Comparison of ENCODE assay signal across 37 cellular contexts in genomic region chr3:166518040-166518439, GRCh38.
"Had no signal": no experiment of that assay in that cellular context is flagged by ENCODE, and none has a peak within 500 bp of the region (broad histone marks: within the 10 kb centered on the region; RNA-seq: fewer than 3 reads in every experiment).

No MANE protein-coding gene starts in this region.

- H3K4me1 Mint-ChIP-seq: activated B cell treated with CpG ODN at 0.5 μM for 24 hours; activated CD4-positive, alpha-beta T cell treated with anti-CD3 and anti-CD28 coated beads, Interleukin-2, amount 10 ng/mL, durations not matched to agents 24 days and 14 days; activated CD8-positive, alpha-beta memory T cell treated with anti-CD3 and anti-CD28 coated beads, Interleukin-2, amount 10 ng/mL, durations not matched to agents 7 days and 5 days; activated naive CD4-positive, alpha-beta T cell treated with anti-CD3 and anti-CD28 coated beads, Interleukin-2, amount 10 ng/mL, durations not matched to agents 7 days and 5 days; activated naive CD4-positive, alpha-beta T cell treated with anti-CD3 and anti-CD28 coated beads, Interleukin-2, amount 50 U/mL, for 24 hours; activated naive CD8-positive, alpha-beta T cell treated with anti-CD3 and anti-CD28 coated beads, Interleukin-2, amount 10 ng/mL, durations not matched to agents 7 days and 5 days; activated naive CD8-positive, alpha-beta T cell treated with anti-CD3 and anti-CD28 coated beads, Interleukin-2, amount 50 U/mL, for 24 hours; brain; central memory CD8-positive, alpha-beta T cell had no signal

- FAIRE-seq: bronchial epithelial cell, TTC549 had no signal

- H3K27ac ChIP-seq: ascending aorta, cardiac muscle cell, VCaP had no signal

- H3K27ac Mint-ChIP-seq: activated B cell treated with CpG ODN at 0.5 μM for 24 hours; activated CD4-positive, alpha-beta memory T cell treated with anti-CD3 and anti-CD28 coated beads for 36 hours; activated CD4-positive, alpha-beta T cell treated with anti-CD3 and anti-CD28 coated beads, Interleukin-2, amount 10 ng/mL, durations not matched to agents 24 days and 14 days; activated CD8-positive, alpha-beta memory T cell treated with anti-CD3 and anti-CD28 coated beads, Interleukin-2, amount 10 ng/mL, durations not matched to agents 7 days and 5 days; activated CD8-positive, alpha-beta T cell treated with anti-CD3 and anti-CD28 coated beads, Interleukin-2, amount 10 ng/mL, durations not matched to agents 7 days and 5 days; activated naive CD4-positive, alpha-beta T cell treated with anti-CD3 and anti-CD28 coated beads, Interleukin-2, amount 10 ng/mL, durations not matched to agents 7 days and 5 days; activated naive CD4-positive, alpha-beta T cell treated with anti-CD3 and anti-CD28 coated beads, Interleukin-2, amount 50 U/mL, for 24 hours; activated naive CD8-positive, alpha-beta T cell; activated naive CD8-positive, alpha-beta T cell treated with anti-CD3 and anti-CD28 coated beads, Interleukin-2, amount 10 ng/mL, durations not matched to agents 7 days and 5 days; activated naive CD8-positive, alpha-beta T cell treated with anti-CD3 and anti-CD28 coated beads, Interleukin-2, amount 50 U/mL, for 24 hours; activated T-cell treated with anti-CD3 and anti-CD28 coated beads, Interleukin-2, amount 50 U/mL, for 24 hours; activated T-helper 2 cell treated with anti-CD3 and anti-CD28 coated beads, Interferon-gamma antibody, Interleukin-2, Interleukin-4, amounts not matched to agents 10 μg/mL and 5 μg/mL and 100 μg/mL, durations not matched to agents 14 hours and 24 hours and 36 hours; brain; T-helper 1 cell treated with Interleukin-12 subunit alpha and Interleukin-12 subunit beta and Interleukin-4 antibody, amounts not matched to agents 30 μg/mL and 1 μg/mL, for 36 hours; T-helper 2 cell treated with Interferon-gamma antibody and Interleukin-4, amounts not matched to agents 5 μg/mL and 100 μg/mL, for 36 hours had no signal

- H3K36me3 ChIP-seq: ascending aorta, cardiac muscle cell had no signal

- H3K36me3 Mint-ChIP-seq: activated CD4-positive, alpha-beta memory T cell treated with anti-CD3 and anti-CD28 coated beads for 36 hours; activated CD8-positive, alpha-beta memory T cell treated with anti-CD3 and anti-CD28 coated beads, Interleukin-2, amount 10 ng/mL, durations not matched to agents 7 days and 5 days; activated naive CD4-positive, alpha-beta T cell treated with anti-CD3 and anti-CD28 coated beads, Interleukin-2, amount 10 ng/mL, durations not matched to agents 7 days and 5 days; activated naive CD8-positive, alpha-beta T cell; activated naive CD8-positive, alpha-beta T cell treated with anti-CD3 and anti-CD28 coated beads, Interleukin-2, amount 10 ng/mL, durations not matched to agents 7 days and 5 days; brain had no signal

- H3K27me3 Mint-ChIP-seq: activated B cell treated with CpG ODN at 0.5 μM for 24 hours; activated CD4-positive, alpha-beta memory T cell treated with anti-CD3 and anti-CD28 coated beads for 36 hours; activated CD4-positive, alpha-beta T cell treated with anti-CD3 and anti-CD28 coated beads, Interleukin-2, amount 10 ng/mL, durations not matched to agents 24 days and 14 days; activated CD8-positive, alpha-beta memory T cell treated with anti-CD3 and anti-CD28 coated beads, Interleukin-2, amount 10 ng/mL, durations not matched to agents 7 days and 5 days; activated naive CD4-positive, alpha-beta T cell treated with anti-CD3 and anti-CD28 coated beads, Interleukin-2, amount 10 ng/mL, durations not matched to agents 7 days and 5 days; activated naive CD4-positive, alpha-beta T cell treated with anti-CD3 and anti-CD28 coated beads, Interleukin-2, amount 50 U/mL, for 24 hours; activated naive CD8-positive, alpha-beta T cell; activated naive CD8-positive, alpha-beta T cell treated with anti-CD3 and anti-CD28 coated beads, Interleukin-2, amount 10 ng/mL, durations not matched to agents 7 days and 5 days; activated naive CD8-positive, alpha-beta T cell treated with anti-CD3 and anti-CD28 coated beads, Interleukin-2, amount 50 U/mL, for 24 hours; activated T-cell treated with anti-CD3 and anti-CD28 coated beads, Interleukin-2, amount 50 U/mL, for 24 hours; central memory CD8-positive, alpha-beta T cell had no signal

- H3K4me3 ChIP-seq: ascending aorta, cardiac muscle cell had no signal

- H3K4me1 ChIP-seq: ascending aorta had no signal

- ATAC-seq: activated CD8-positive, alpha-beta memory T cell treated with anti-CD3 and anti-CD28 coated beads, Interleukin-2, amount 10 ng/mL, durations not matched to agents 7 days and 5 days; activated CD8-positive, alpha-beta T cell treated with anti-CD3 and anti-CD28 coated beads, Interleukin-2, amount 10 ng/mL, durations not matched to agents 7 days and 5 days; activated naive CD8-positive, alpha-beta T cell treated with anti-CD3 and anti-CD28 coated beads, Interleukin-2, amount 50 U/mL, for 24 hours had no signal

- H3K4me3 Mint-ChIP-seq: activated B cell treated with CpG ODN at 0.5 μM for 24 hours; activated CD4-positive, alpha-beta memory T cell treated with anti-CD3 and anti-CD28 coated beads for 36 hours; activated CD4-positive, alpha-beta T cell treated with anti-CD3 and anti-CD28 coated beads, Interleukin-2, amount 10 ng/mL, durations not matched to agents 24 days and 14 days; activated CD8-positive, alpha-beta memory T cell treated with anti-CD3 and anti-CD28 coated beads, Interleukin-2, amount 10 ng/mL, durations not matched to agents 7 days and 5 days; activated CD8-positive, alpha-beta T cell treated with anti-CD3 and anti-CD28 coated beads, Interleukin-2, amount 10 ng/mL, durations not matched to agents 7 days and 5 days; activated naive CD4-positive, alpha-beta T cell treated with anti-CD3 and anti-CD28 coated beads, Interleukin-2, amount 10 ng/mL, durations not matched to agents 7 days and 5 days; activated naive CD4-positive, alpha-beta T cell treated with anti-CD3 and anti-CD28 coated beads, Interleukin-2, amount 50 U/mL, for 24 hours; activated naive CD8-positive, alpha-beta T cell; activated naive CD8-positive, alpha-beta T cell treated with anti-CD3 and anti-CD28 coated beads, Interleukin-2, amount 10 ng/mL, durations not matched to agents 7 days and 5 days; activated naive CD8-positive, alpha-beta T cell treated with anti-CD3 and anti-CD28 coated beads, Interleukin-2, amount 50 U/mL, for 24 hours; activated T-cell treated with anti-CD3 and anti-CD28 coated beads, Interleukin-2, amount 50 U/mL, for 24 hours; brain; central memory CD8-positive, alpha-beta T cell; T-helper 1 cell treated with Interleukin-12 subunit alpha and Interleukin-12 subunit beta and Interleukin-4 antibody, amounts not matched to agents 30 μg/mL and 1 μg/mL, for 36 hours; T-helper 2 cell treated with Interferon-gamma antibody and Interleukin-4, amounts not matched to agents 5 μg/mL and 100 μg/mL, for 36 hours had no signal

- H3K27me3 ChIP-seq: ascending aorta, cardiac muscle cell had no signal

- DNase-seq: activated B cell treated with CpG ODN at 0.5 μM for 24 hours; activated CD4-positive, alpha-beta memory T cell treated with anti-CD3 and anti-CD28 coated beads for 36 hours; activated CD4-positive, alpha-beta T cell treated with anti-CD3 and anti-CD28 coated beads for 4 hours; activated CD4-positive, alpha-beta T cell treated with anti-CD3 and anti-CD28 coated beads, Interleukin-2, amount 10 ng/mL, durations not matched to agents 24 days and 14 days; activated CD4-positive, alpha-beta T cell treated with anti-CD3 and anti-CD28 coated beads, Interleukin-2, amount 50 U/mL, for 1 hour; activated CD4-positive, alpha-beta T cell treated with anti-CD3 and anti-CD28 coated beads, Interleukin-2, amount 50 U/mL, for 4 hours; activated CD4-positive, CD25-positive, alpha-beta regulatory T cell treated with anti-CD3 and anti-CD28 coated beads, Interleukin-2, amount 50 U/mL, for 72 hours; activated CD8-positive, alpha-beta memory T cell treated with anti-CD3 and anti-CD28 coated beads for 24 hours; activated CD8-positive, alpha-beta memory T cell treated with anti-CD3 and anti-CD28 coated beads, Interleukin-2, amount 10 ng/mL, durations not matched to agents 7 days and 5 days; activated CD8-positive, alpha-beta memory T cell treated with anti-CD3 and anti-CD28 coated beads, Interleukin-2, amount 50 U/mL, for 48 hours; activated CD8-positive, alpha-beta T cell treated with anti-CD3 and anti-CD28 coated beads, Interleukin-2, amount 10 ng/mL, durations not matched to agents 7 days and 5 days; activated effector memory CD4-positive, alpha-beta T cell treated with Interleukin-2 at 50 U/mL for 16 hours; activated gamma-delta T cell; activated naive CD4-positive, alpha-beta T cell treated with anti-CD3 and anti-CD28 coated beads, Interleukin-2, amount 10 ng/mL, durations not matched to agents 7 days and 5 days; activated naive CD4-positive, alpha-beta T cell treated with Interleukin-2 at 50 U/mL for 16 hours; activated naive CD8-positive, alpha-beta T cell treated with anti-CD3 and anti-CD28 coated beads, Interleukin-2, amount 10 ng/mL, durations not matched to agents 7 days and 5 days; activated naive CD8-positive, alpha-beta T cell treated with anti-CD3 and anti-CD28 coated beads, Interleukin-2, amount 50 U/mL, for 24 hours; activated T-cell treated with anti-CD3 and anti-CD28 coated beads, Interleukin-2, amount 50 U/mL, for 24 hours; activated T-cell treated with anti-CD3 and anti-CD28 coated beads, Interleukin-2, amount 50 U/mL, for 48 hours; amygdala; anterior cingulate cortex; caudate nucleus; cerebellar nuclear complex; T-helper 2 cell; T-helper 9 cell had no signal
